In the genomic region with DNA sequence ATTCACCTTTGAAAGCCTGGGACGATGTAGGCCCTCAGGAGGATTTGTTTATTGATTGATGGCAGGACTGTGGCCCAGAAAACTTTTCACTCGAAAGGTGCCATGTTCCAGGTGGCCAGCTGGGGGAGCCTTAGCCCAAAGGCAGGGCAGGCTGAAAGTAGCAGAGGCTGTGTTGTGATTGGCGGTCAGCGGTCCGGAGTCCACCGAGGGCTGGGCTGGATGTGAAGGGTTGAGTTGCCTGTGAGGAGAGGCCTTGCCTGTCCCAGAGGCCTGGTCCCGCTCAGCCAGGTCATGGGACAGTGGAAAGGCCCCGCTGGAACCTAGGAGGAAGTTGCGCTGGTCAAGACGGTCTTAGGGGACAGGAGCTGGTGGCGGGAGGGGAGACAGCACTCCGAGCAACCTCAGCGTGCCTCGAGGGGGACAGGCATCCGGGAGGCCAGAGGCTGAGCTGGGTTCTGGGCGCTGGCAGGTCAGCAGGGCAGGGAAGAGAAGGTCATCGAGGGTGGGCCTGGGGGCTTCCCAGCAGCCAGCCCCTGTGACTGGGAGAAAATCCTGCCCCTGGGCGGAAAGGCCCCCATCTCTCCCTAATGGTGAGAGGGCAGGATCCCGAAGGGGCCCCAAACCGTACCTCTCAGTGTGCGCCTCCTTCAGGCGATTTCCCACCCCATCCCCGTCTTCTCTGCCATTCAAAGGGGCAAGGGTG, we compare ENCODE assay signal across 8 cellular contexts.
A peak's percentile ranks its signal among the peaks of the same experiment; 100 is the strongest.
DNase-seq lines count a peak whose midpoint lies in the region; TF ChIP-seq lines count a peak whose summit lies in the region.

No MANE protein-coding gene starts in this region.

- CTCF ChIA-PET in HEK293T (lab: Yijun Ruan, JAX), result interaction anchor here (0.5 to 1.4 kb wide), 5 partner anchors 12 to 1911 kb away, joined by 3 to 4 read pairs (median 3); no protein-coding TSS in a partner anchor

- no peak overlapping the region for H3K4me3 ChIP-seq in foreskin fibroblast (ENCODE audit: low read depth in 1 of 2, low read length in 2 of 2)

- TF ChIP-seq CTCF in foreskin fibroblast (IDR thresholded peaks at IDR 0.05; ENCODE audit: low read depth, low read length), result peak; percentile 49

- POLR2A ChIA-PET in HEK293T (lab: Yijun Ruan, JAX), result no interaction called here

- peak; percentile 14 for DNase-seq in NK-92 treated with Interleukin-12 subunit alpha and Interleukin-12 subunit beta, amount 100 ng/mL, for 24 hours (lab: John Stamatoyannopoulos, UW)
- DNase-seq in NK-92 (lab: John Stamatoyannopoulos, UW; ENCODE audit: unreplicated experiment), result no peak
- peak; percentile 84 for DNase-seq in HEK293T (ENCODE audit: extremely low spot score)
- peak; percentile 27 for DNase-seq in NCI-H526 treated with DMSO at 0.1 percent for 48 hours (lab: John Stamatoyannopoulos, UW)
- DNase-seq in activated CD8-positive, alpha-beta memory T cell treated with anti-CD3 and anti-CD28 coated beads, Interleukin-2, amount 50 U/mL, for 4 hours, result peak; percentile 35
- peak in 1 of 2 donors; percentile 49 for DNase-seq in foreskin fibroblast
- peak; percentile 40 to 52 (median 50) for DNase-seq in stimulated activated CD4-positive, alpha-beta T cell treated with anti-CD3 and anti-CD28 coated beads, Interleukin-12 subunit alpha, Interleukin-12 subunit beta, amount 100 ng/mL, for 48 hours (ENCODE audit: low read depth in 2 of 3, low spot score in 1 of 3)
- DNase-seq in GDM1 (lab: John Stamatoyannopoulos, UW), result no peak

TF ChIP-seq in HEK293T, 16 proteins besides CTCF, POLR2A, EP300 and RAD21:
- no peak for TF ChIP-seq TARDBP (IDR thresholded peaks at IDR 0.05)
- TF ChIP-seq, protein P1, sequence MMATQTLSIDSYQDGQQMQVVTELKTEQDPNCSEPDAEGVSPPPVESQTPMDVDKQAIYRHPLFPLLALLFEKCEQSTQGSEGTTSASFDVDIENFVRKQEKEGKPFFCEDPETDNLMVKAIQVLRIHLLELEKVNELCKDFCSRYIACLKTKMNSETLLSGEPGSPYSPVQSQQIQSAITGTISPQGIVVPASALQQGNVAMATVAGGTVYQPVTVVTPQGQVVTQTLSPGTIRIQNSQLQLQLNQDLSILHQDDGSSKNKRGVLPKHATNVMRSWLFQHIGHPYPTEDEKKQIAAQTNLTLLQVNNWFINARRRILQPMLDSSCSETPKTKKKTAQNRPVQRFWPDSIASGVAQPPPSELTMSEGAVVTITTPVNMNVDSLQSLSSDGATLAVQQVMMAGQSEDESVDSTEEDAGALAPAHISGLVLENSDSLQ (IDR thresholded peaks at IDR 0.05), result peak; percentile 77
- TF ChIP-seq ZNF384 (IDR thresholded peaks at IDR 0.05), result no peak
- TF ChIP-seq L3MBTL2 (conservative IDR thresholded peaks at IDR 0.05), result no peak
- no peak for TF ChIP-seq FOXA1 (IDR thresholded peaks at IDR 0.05)
- TF ChIP-seq FOXK2 (IDR thresholded peaks at IDR 0.05), result no peak
TF ChIP-seq in HEK293T: peak in this region for 1.

Comparison
In these comparisons a context has a peak if more than half of its experiments do, and no peak if none do; other contexts are left out.
1. DNase-seq: peak in NK-92 treated with Interleukin-12 subunit alpha and Interleukin-12 subunit beta, amount 100 ng/mL, for 24 hours (single experiment), HEK293T (single experiment), NCI-H526 treated with DMSO at 0.1 percent for 48 hours (single experiment), activated CD8-positive, alpha-beta memory T cell treated with anti-CD3 and anti-CD28 coated beads, Interleukin-2, amount 50 U/mL, for 4 hours (single experiment) and stimulated activated CD4-positive, alpha-beta T cell treated with anti-CD3 and anti-CD28 coated beads, Interleukin-12 subunit alpha, Interleukin-12 subunit beta, amount 100 ng/mL, for 48 hours (3 of 3); none in NK-92 (single experiment) and GDM1 (single experiment).